33 cellular contexts compared by ENCODE assay signal in genomic region chr1:25517476-25518394, GRCh38. TPM values are rescaled to one million over a fixed set of nuclear protein-coding genes. Genes with fewer than 3 reads are reported as not detected.
A peak's percentile ranks its signal among the peaks of the same experiment; 100 is the strongest.
DNase-seq lines count a peak whose midpoint lies in the region; ATAC-seq and TF ChIP-seq lines count a peak whose summit lies in the region.
"Had no signal": no experiment of that assay in that cellular context is flagged by ENCODE, and none has a peak within 500 bp of the region (broad histone marks: within the 10 kb centered on the region; RNA-seq: fewer than 3 reads in every experiment).

No MANE protein-coding gene starts in this region.

- peak overlapping the region; percentile 68; the same call in 1 of the 2 replicates for H3K27ac Mint-ChIP-seq in WTC11
- no peak overlapping the region for H3K27ac Mint-ChIP-seq in T-helper 2 cell treated with Interferon-gamma antibody and Interleukin-4, amounts not matched to agents 5 μg/mL and 100 μg/mL, for 36 hours
- H3K27ac Mint-ChIP-seq: activated naive CD4-positive, alpha-beta T cell treated with anti-CD3 and anti-CD28 coated beads, Interleukin-2, amount 50 U/mL, for 24 hours; activated T-helper 1 cell treated with anti-CD3 and anti-CD28 coated beads, Interleukin-12 subunit alpha, Interleukin-12 subunit beta, Interleukin-2, Interleukin-4 antibody, amounts not matched to agents 30 ng/mL and 10 ng/mL and 1 ng/mL, durations not matched to agents 14 hours and 24 hours and 36 hours; immature natural killer cell; memory B cell; progenitor cell of endocrine pancreas; stimulated activated effector memory CD8-positive, alpha-beta T cell treated with anti-CD3 and anti-CD28 coated beads, Interleukin-12 subunit alpha, Interleukin-12 subunit beta, amount 100 ng/mL, for 72 hours had no signal

- in situ Hi-C loops in GM13977 (cut with MboI; ENCODE audit: low pct_unique_long_range_greater_than_20kb, low sequenced_read_pairs, unreplicated experiment), result no loop called here

- peak; percentile 85 for ATAC-seq in WTC11
- ATAC-seq in left colon, result no peak
- ATAC-seq: GM12878; left lobe of liver; Panc1; stimulated activated effector memory CD8-positive, alpha-beta T cell treated with anti-CD3 and anti-CD28 coated beads, Interleukin-12 subunit alpha, Interleukin-12 subunit beta, amount 100 ng/mL, for 72 hours had no signal

- DNase-seq in GM13977 (ENCODE audit: low spot score) (no peak), WTC11 (ENCODE audit: low spot score) (peak; percentile 68), iPS-NIHi11 (ENCODE audit: low spot score) (peak; percentile 69), occipital lobe (lab: John Stamatoyannopoulos, UW) (no peak), left colon (no peak), NCI-H2029 (lab: John Stamatoyannopoulos, UW) (no peak)
- DNase-seq in T-helper 2 cell treated with Interferon-gamma antibody and Interleukin-4, amounts not matched to agents 5 μg/mL and 100 μg/mL, for 36 hours (ENCODE audit: low spot score), result no peak
- DNase-seq: activated CD4-positive, alpha-beta T cell treated with anti-CD3 and anti-CD28 coated beads, Interleukin-2, amount 50 U/mL, for 4 hours; activated CD8-positive, alpha-beta memory T cell treated with anti-CD3 and anti-CD28 coated beads, Interleukin-2, amount 50 U/mL, for 4 hours; anterior cingulate cortex; effector CD4-positive, alpha-beta T cell; erythroblast; head of caudate nucleus; immature natural killer cell; KBM-7; NCI-H1105 treated with DMSO at 0.1 percent for 48 hours; NCI-H2029 treated with DMSO at 0.1 percent for 48 hours; NCI-H446 treated with DMSO at 0.1 percent for 48 hours; SIG-M5; sigmoid colon; stimulated activated CD4-positive, alpha-beta T cell treated with anti-CD3 and anti-CD28 coated beads, Interleukin-4, amount 100 ng/mL, for 24 hours; SW 1271 had no signal

- H3K27ac ChIP-seq in C4-2B, result no peak overlapping the region
- H3K27ac ChIP-seq: BLaER1 treated with 17β-estradiol and CSF1 and Interleukin-3, amounts not matched to agents 10 nM and 100 nM; sigmoid colon had no signal

- no peak overlapping the region for H3K4me3 Mint-ChIP-seq in WTC11
- no peak overlapping the region for H3K4me3 Mint-ChIP-seq in T-helper 2 cell treated with Interferon-gamma antibody and Interleukin-4, amounts not matched to agents 5 μg/mL and 100 μg/mL, for 36 hours
- H3K4me3 Mint-ChIP-seq: activated naive CD4-positive, alpha-beta T cell treated with anti-CD3 and anti-CD28 coated beads, Interleukin-2, amount 50 U/mL, for 24 hours; activated T-helper 1 cell treated with anti-CD3 and anti-CD28 coated beads, Interleukin-12 subunit alpha, Interleukin-12 subunit beta, Interleukin-2, Interleukin-4 antibody, amounts not matched to agents 30 ng/mL and 10 ng/mL and 1 ng/mL, durations not matched to agents 14 hours and 24 hours and 36 hours; immature natural killer cell; memory B cell; neural crest cell; stimulated activated effector memory CD8-positive, alpha-beta T cell treated with anti-CD3 and anti-CD28 coated beads, Interleukin-12 subunit alpha, Interleukin-12 subunit beta, amount 100 ng/mL, for 72 hours had no signal

- intact Hi-C loops in left colon (cut with DNase I, micrococcal nuclease), result no loop called here

- H3K36me3 Mint-ChIP-seq in WTC11, result no peaks in the 10 kb centered on the region
- no peaks in the 10 kb centered on the region for H3K36me3 Mint-ChIP-seq in T-helper 2 cell treated with Interferon-gamma antibody and Interleukin-4, amounts not matched to agents 5 μg/mL and 100 μg/mL, for 36 hours (ENCODE audit: low read depth)
- H3K36me3 Mint-ChIP-seq: activated naive CD4-positive, alpha-beta T cell treated with anti-CD3 and anti-CD28 coated beads, Interleukin-2, amount 50 U/mL, for 24 hours; immature natural killer cell; memory B cell; stimulated activated effector memory CD8-positive, alpha-beta T cell treated with anti-CD3 and anti-CD28 coated beads, Interleukin-12 subunit alpha, Interleukin-12 subunit beta, amount 100 ng/mL, for 72 hours had no signal

- POLR2A ChIA-PET in WTC11 (lab: Charles Lee), result interaction anchor here (1.7 kb wide), 1 partner anchor 12 kb away, joined by 5 read pairs; no protein-coding TSS in a partner anchor

- CTCF ChIA-PET in WTC11 (lab: Charles Lee), result interaction anchor here (1.0 to 10.9 kb wide), 6 partner anchors 14 to 591 kb away, joined by 3 to 175 read pairs (median 4); no protein-coding TSS in a partner anchor

- no peaks in the 10 kb centered on the region; the same call in 1 of the 2 replicates for H3K27me3 Mint-ChIP-seq in WTC11 (ENCODE audit: low read depth)
- peaks cover 5% of the 10 kb centered on the region for H3K27me3 Mint-ChIP-seq in T-helper 2 cell treated with Interferon-gamma antibody and Interleukin-4, amounts not matched to agents 5 μg/mL and 100 μg/mL, for 36 hours (ENCODE audit: low read depth)
- H3K27me3 Mint-ChIP-seq: activated naive CD4-positive, alpha-beta T cell treated with anti-CD3 and anti-CD28 coated beads, Interleukin-2, amount 50 U/mL, for 24 hours; progenitor cell of endocrine pancreas had no signal

- H3K9me3 Mint-ChIP-seq in WTC11, result peaks cover 3% of the 10 kb centered on the region; the same call in 1 of the 2 replicates
- no peaks in the 10 kb centered on the region for H3K9me3 Mint-ChIP-seq in T-helper 2 cell treated with Interferon-gamma antibody and Interleukin-4, amounts not matched to agents 5 μg/mL and 100 μg/mL, for 36 hours
- H3K9me3 Mint-ChIP-seq: activated naive CD4-positive, alpha-beta T cell treated with anti-CD3 and anti-CD28 coated beads, Interleukin-2, amount 50 U/mL, for 24 hours; activated T-helper 1 cell treated with anti-CD3 and anti-CD28 coated beads, Interleukin-12 subunit alpha, Interleukin-12 subunit beta, Interleukin-2, Interleukin-4 antibody, amounts not matched to agents 30 ng/mL and 10 ng/mL and 1 ng/mL, durations not matched to agents 14 hours and 24 hours and 36 hours; immature natural killer cell; memory B cell; neural crest cell; stimulated activated effector memory CD8-positive, alpha-beta T cell treated with anti-CD3 and anti-CD28 coated beads, Interleukin-12 subunit alpha, Interleukin-12 subunit beta, amount 100 ng/mL, for 72 hours had no signal

- peaks cover 23% of the 10 kb centered on the region for H3K4me1 Mint-ChIP-seq in WTC11
- peaks cover 2% of the 10 kb centered on the region for H3K4me1 Mint-ChIP-seq in T-helper 2 cell treated with Interferon-gamma antibody and Interleukin-4, amounts not matched to agents 5 μg/mL and 100 μg/mL, for 36 hours (ENCODE audit: low read depth)

- 0 out of 2 replicates have a peak, but pooled peaks have one; percentile 2 for TF ChIP-seq CTCF in C4-2B (conservative IDR thresholded peaks at IDR 0.05)
- TF ChIP-seq CTCF in GM13977 (IDR thresholded peaks at IDR 0.05; ENCODE audit: extremely low read depth, insufficient read depth, missing control alignments), result peak; percentile 4
- TF ChIP-seq CTCF in WTC11 (IDR thresholded peaks at IDR 0.05), result no peak

TF ChIP-seq in WTC11, 78 proteins besides CTCF, POLR2A, EP300 and RAD21 (continues in another document):
- TF ChIP-seq ARID4B (CRISPR knock-in tag; IDR thresholded peaks at IDR 0.05; ENCODE audit: borderline replicate concordance), result no peak
- TF ChIP-seq FOXK1 (CRISPR knock-in tag; IDR thresholded peaks at IDR 0.05), result peak; percentile 58; the same call in 1 of the 2 replicates
- 0 out of 2 replicates have a peak, but pooled peaks have one; percentile 36 for TF ChIP-seq USF1 (CRISPR knock-in tag; IDR thresholded peaks at IDR 0.05)
- peak; percentile 51; the same call in 1 of the 2 replicates for TF ChIP-seq NFYB (CRISPR knock-in tag; conservative IDR thresholded peaks at IDR 0.05; ENCODE audit: low read depth)

RNA-seq across cellular contexts. Expression of gene LDLRAP1, which starts 25.7 kb away (rescaled TPM):
- total RNA-seq in WTC11 (2021), result 14.1 to 16.3 TPM (median 14.2 TPM) in 3 replicates
- total RNA-seq in occipital lobe, result 1.2 TPM
- 10 to 100 TPM; 37.7 to 40.2 TPM for total RNA-seq in left colon

Comparison
In these comparisons a context has a peak if more than half of its experiments do, and no peak if none do; other contexts are left out.
1. DNase-seq: peak in WTC11 (single experiment) and iPS-NIHi11 (single experiment); none in GM13977 (single experiment), occipital lobe (single experiment), left colon (0 of 2), NCI-H2029 (single experiment) and T-helper 2 cell treated with Interferon-gamma antibody and Interleukin-4, amounts not matched to agents 5 μg/mL and 100 μg/mL, for 36 hours (single experiment).